In genomic region chr13:110305544-110305943, GRCh38 we compare ENCODE assay signal across 14 cellular contexts. TPM values are rescaled to one million over a fixed set of nuclear protein-coding genes. Genes with fewer than 3 reads are reported as not detected.
DNase-seq lines count a peak whose midpoint lies in the region; ATAC-seq, FAIRE-seq and TF ChIP-seq lines count a peak whose summit lies in the region.
"Had no signal": no experiment of that assay in that cellular context is flagged by ENCODE, and none has a peak within 500 bp of the region (broad histone marks: within the 10 kb centered on the region; RNA-seq: fewer than 3 reads in every experiment).

No MANE protein-coding gene starts in this region.

- no peak for FAIRE-seq in pancreas (lab: Jason Lieb, UNC)
- FAIRE-seq: TTC549 had no signal

- H3K9me3 ChIP-seq in RWPE2 (ENCODE audit: severe bottlenecking) (no peaks in the 10 kb centered on the region), muscle layer of duodenum (ENCODE audit: control insufficient read depth in 1 of 2, low read length in 2 of 2) (no peaks in the 10 kb centered on the region), tibial nerve (no peaks in the 10 kb centered on the region), pancreas (no peaks in the 10 kb centered on the region)

- intact Hi-C loops in pancreas (cut with DNase I), result no loop called here

- peaks cover 17% of the 10 kb centered on the region for H3K27me3 Mint-ChIP-seq in endothelial cell (ENCODE audit: unreplicated experiment)

- DNase-seq in RWPE2 (ENCODE audit: low spot score), result no peak
- DNase-seq in endothelial cell (ENCODE audit: low spot score), result no peak
- DNase-seq in tibial nerve (ENCODE audit: low spot score in 2 of 2), result no peak
- no peak for DNase-seq in pancreas
- no peak for DNase-seq in NCI-H1105 (lab: John Stamatoyannopoulos, UW)
- no peak for DNase-seq in cerebellar cortex (ENCODE audit: low spot score)
- DNase-seq in NCI-H345 treated with DMSO at 0.1 percent for 48 hours (lab: John Stamatoyannopoulos, UW; ENCODE audit: unreplicated experiment), result no peak
- DNase-seq: activated T-cell treated with anti-CD3 and anti-CD28 coated beads, Interleukin-2, amount 50 U/mL, for 24 hours; DND-41; H7; NCI-H1092 had no signal

- H3K27ac ChIP-seq in RWPE2 (ENCODE audit: poor library complexity, severe bottlenecking), result peak overlapping the region; percentile 99
- peak overlapping the region; percentile 82 for H3K27ac ChIP-seq in muscle layer of duodenum (ENCODE audit: low read length)
- H3K27ac ChIP-seq in tibial nerve, result peak overlapping the region; percentile 83 to 98 (median 94)
- H3K27ac ChIP-seq in pancreas, result peak overlapping the region in 2 of 4 donors; percentile 55 to 70

- peaks cover 17% of the 10 kb centered on the region for H3K4me1 ChIP-seq in RWPE2 (ENCODE audit: insufficient read depth, poor library complexity, severe bottlenecking)
- peaks cover 1 to 45% of the 10 kb centered on the region in 2 donors for H3K4me1 ChIP-seq in muscle layer of duodenum (ENCODE audit: control insufficient read depth in 1 of 2, insufficient read depth in 2 of 2, low read length in 2 of 2)
- peaks cover 0 to 65% (median 32%) of the 10 kb centered on the region in 4 donors for H3K4me1 ChIP-seq in tibial nerve
- H3K4me1 ChIP-seq in pancreas, result no peaks in the 10 kb centered on the region

- peak overlapping the region; percentile 96 for H3K4me3 Mint-ChIP-seq in endothelial cell (ENCODE audit: unreplicated experiment)
- H3K4me3 Mint-ChIP-seq: activated T-cell treated with anti-CD3 and anti-CD28 coated beads, Interleukin-2, amount 50 U/mL, for 24 hours; stimulated activated effector memory CD8-positive, alpha-beta T cell treated with anti-CD3 and anti-CD28 coated beads, Interleukin-12 subunit alpha, Interleukin-12 subunit beta, amount 100 ng/mL, for 72 hours had no signal

- TF ChIP-seq CTCF in RWPE2 (IDR thresholded peaks at IDR 0.05; ENCODE audit: poor library complexity, severe bottlenecking), result no peak
- no peak for TF ChIP-seq CTCF in endothelial cell (IDR thresholded peaks at IDR 0.05; ENCODE audit: unreplicated experiment)
- TF ChIP-seq CTCF in tibial nerve (IDR thresholded peaks at IDR 0.05), result no peak
- TF ChIP-seq CTCF in pancreas (IDR thresholded peaks at IDR 0.05), result no peak

- ATAC-seq in RWPE2 (ENCODE audit: low read depth), result no peak
- no peak for ATAC-seq in pancreas
- ATAC-seq: stimulated activated effector memory CD8-positive, alpha-beta T cell treated with anti-CD3 and anti-CD28 coated beads, Interleukin-12 subunit alpha, Interleukin-12 subunit beta, amount 100 ng/mL, for 72 hours had no signal

- H3K4me1 Mint-ChIP-seq in endothelial cell (ENCODE audit: unreplicated experiment), result peaks cover 80% of the 10 kb centered on the region

- H3K9me3 Mint-ChIP-seq in endothelial cell (ENCODE audit: unreplicated experiment), result no peaks in the 10 kb centered on the region
- H3K9me3 Mint-ChIP-seq: activated T-cell treated with anti-CD3 and anti-CD28 coated beads, Interleukin-2, amount 50 U/mL, for 24 hours; stimulated activated effector memory CD8-positive, alpha-beta T cell treated with anti-CD3 and anti-CD28 coated beads, Interleukin-12 subunit alpha, Interleukin-12 subunit beta, amount 100 ng/mL, for 72 hours had no signal

- H3K36me3 ChIP-seq in RWPE2 (ENCODE audit: low read depth) (peaks cover 31% of the 10 kb centered on the region), muscle layer of duodenum (ENCODE audit: control insufficient read depth in 1 of 2, insufficient read depth in 2 of 2, low read length in 2 of 2) (no peaks in the 10 kb centered on the region), tibial nerve (no peaks in the 10 kb centered on the region), pancreas (no peaks in the 10 kb centered on the region)

- H3K27ac Mint-ChIP-seq in endothelial cell (ENCODE audit: unreplicated experiment), result peak overlapping the region; percentile 76
- H3K27ac Mint-ChIP-seq: activated T-cell treated with anti-CD3 and anti-CD28 coated beads, Interleukin-2, amount 50 U/mL, for 24 hours; stimulated activated effector memory CD8-positive, alpha-beta T cell treated with anti-CD3 and anti-CD28 coated beads, Interleukin-12 subunit alpha, Interleukin-12 subunit beta, amount 100 ng/mL, for 72 hours had no signal

- H3K27me3 ChIP-seq in RWPE2 (ENCODE audit: insufficient read depth, poor library complexity, severe bottlenecking) (no peaks in the 10 kb centered on the region), muscle layer of duodenum (ENCODE audit: low read depth, low read length) (no peaks in the 10 kb centered on the region), tibial nerve (no peaks in the 10 kb centered on the region), pancreas (peaks cover 0 to 4% (median 0%) of the 10 kb centered on the region in 4 donors)

- peak in 1 of 2 donors; percentile 0 for TF ChIP-seq EP300 in tibial nerve (IDR thresholded peaks at IDR 0.05)

- H3K36me3 Mint-ChIP-seq in endothelial cell (ENCODE audit: low read depth, unreplicated experiment), result peaks cover 66% of the 10 kb centered on the region
- H3K36me3 Mint-ChIP-seq: stimulated activated effector memory CD8-positive, alpha-beta T cell treated with anti-CD3 and anti-CD28 coated beads, Interleukin-12 subunit alpha, Interleukin-12 subunit beta, amount 100 ng/mL, for 72 hours had no signal

- WGBS in tibial nerve, 2 donors, result 23 to 32% methylated on average over 2 of the region's 2 CpGs
- WGBS in pancreas, 2 donors, result 10 to 16% methylated on average over 2 of the region's 2 CpGs

- TF ChIP-seq POLR2A in tibial nerve (IDR thresholded peaks at IDR 0.05), result no peak

- H3K4me3 ChIP-seq in RWPE2 (ENCODE audit: severe bottlenecking), result peak overlapping the region; percentile 69
- peak overlapping the region; percentile 68 to 91 for H3K4me3 ChIP-seq in muscle layer of duodenum (ENCODE audit: low read depth in 1 of 2, low read length in 2 of 2)
- peak overlapping the region; percentile 61 to 96 (median 82) for H3K4me3 ChIP-seq in tibial nerve
- peak overlapping the region in 2 of 4 donors; percentile 55 to 65 for H3K4me3 ChIP-seq in pancreas

RNA-seq across cellular contexts. Expression of gene COL4A1, which starts 1.4 kb away (rescaled TPM):
- total RNA-seq in endothelial cell (ENCODE audit: unreplicated experiment), result 2,720 TPM
- 100 to 1,000 TPM; 385 to 583 (median 526) TPM for total RNA-seq in tibial nerve
- 100 to 1,000 TPM in 2 of 6 donors, 10 to 100 TPM in 4; 20.7 to 167 (median 51.7) TPM for total RNA-seq in pancreas
- polyA plus RNA-seq in pancreas, result 10 to 100 TPM; 22.5 to 35.0 TPM

RNA-seq across cellular contexts. Expression of gene COL4A2, which starts 1.5 kb away (rescaled TPM):
- total RNA-seq in endothelial cell (ENCODE audit: unreplicated experiment) (1,556 TPM), tibial nerve (100 to 1,000 TPM; 576 to 821 (median 658) TPM), pancreas (100 to 1,000 TPM in 1 of 6 donors, 10 to 100 TPM in 5; 18.4 to 130 (median 46.9) TPM)
- polyA plus RNA-seq in pancreas, result 10 to 100 TPM; 37.0 to 46.6 TPM

Comparison
In these comparisons a context has a peak if more than half of its experiments do, and no peak if none do; other contexts are left out.
1. RNA of gene COL4A2, which starts 1.5 kb away (total RNA-seq): 1,556 TPM in endothelial cell (single experiment) and 576 to 821 TPM in tibial nerve; 18.4 to 130 TPM in pancreas; every median in the first group is over 4 times any median in the second.